Comparison of ENCODE assay signal across 8 cellular contexts in genomic region chr10:124632064-124632531, GRCh38.
DNase-seq lines count a peak whose midpoint lies in the region; ATAC-seq and TF ChIP-seq lines count a peak whose summit lies in the region.

No MANE protein-coding gene starts in this region.

- H3K9me3 ChIP-seq in uterus = no peaks in the 10 kb centered on the region

- ATAC-seq in HG03520 (IDR thresholded peaks at IDR 0.05; ENCODE audit: unreplicated experiment) (no peak), HG02678 (IDR thresholded peaks at IDR 0.05; ENCODE audit: unreplicated experiment) (no peak)

- H3K36me3 ChIP-seq in uterus = no peaks in the 10 kb centered on the region

- no peak overlapping the region for H3K4me3 ChIP-seq in cardiac fibroblast (replicated peaks in 1 of 2; ENCODE audit: low read depth in 2 of 2, low read length in 2 of 2)
- H3K4me3 ChIP-seq in uterus = no peak overlapping the region

- H3K27ac ChIP-seq in uterus = peak overlapping the region; percentile 31 to 33

- no peaks in the 10 kb centered on the region for H3K27me3 ChIP-seq in uterus

- intact Hi-C loops in uterus (cut with DNase I; ENCODE audit: low total_unique reads) = no loop called here

- peak; percentile 26 for TF ChIP-seq CTCF in GM10266 (IDR thresholded peaks at IDR 0.05; ENCODE audit: control insufficient read depth, insufficient read depth, low read depth, missing control alignments)
- peak; percentile 37 for TF ChIP-seq CTCF in cardiac fibroblast (IDR thresholded peaks at IDR 0.05; ENCODE audit: low read depth, low read length)
- peak; percentile 13 to 61 (median 57) for TF ChIP-seq CTCF in uterus (IDR thresholded peaks at IDR 0.05)

- H3K4me1 ChIP-seq in uterus = peaks cover 0 to 19% of the 10 kb centered on the region in 2 donors

- DNase-seq in GM10266 (ENCODE audit: extremely low spot score) (no peak), NCI-H69 (lab: John Stamatoyannopoulos, UW) (peak; percentile 83), cardiac fibroblast (ENCODE audit: low read depth in 2 of 2) (peak in 1 of 2 donors; percentile 31), lung microvascular endothelial cell (ENCODE audit: low read depth in 2 of 2) (peak; percentile 67 to 84), uterus (peak in 1 of 2 donors; percentile 61), hepatic stellate cell (ENCODE audit: low spot score) (no peak)

- no peak for TF ChIP-seq POLR2A in uterus (IDR thresholded peaks at IDR 0.05)

Comparison
In these comparisons a context has a peak if more than half of its experiments do, and no peak if none do; other contexts are left out.
1. DNase-seq: peak in NCI-H69 (single experiment) and lung microvascular endothelial cell (2 of 2); none in GM10266 (single experiment) and hepatic stellate cell (single experiment).
2. Peak in every context shown above with its lines, with median percentiles within 50 percentile points of each other: CTCF ChIP-seq.